In genomic region chr18:79682481-79682880, GRCh38 we compare ENCODE assay signal across 16 cellular contexts. TPM values are rescaled to one million over a fixed set of nuclear protein-coding genes. Genes with fewer than 3 reads are reported as not detected.
DNase-seq lines count a peak whose midpoint lies in the region; ATAC-seq, FAIRE-seq and TF ChIP-seq lines count a peak whose summit lies in the region.
"Had no signal": no experiment of that assay in that cellular context is flagged by ENCODE, and none has a peak within 500 bp of the region (broad histone marks: within the 10 kb centered on the region; RNA-seq: fewer than 3 reads in every experiment).

No MANE protein-coding gene starts in this region.

- TF ChIP-seq CTCF in NB4 (IDR thresholded peaks at IDR 0.05; ENCODE audit: low read depth, low read length) (no peak), chondrocyte (IDR thresholded peaks at IDR 0.05) (no peak), vagina (IDR thresholded peaks at IDR 0.05) (no peak)

- no peak overlapping the region for H4K12ac ChIP-seq in trophoblast cell (ENCODE audit: low read depth, low read length)

- H3K27ac ChIP-seq in trophoblast cell (ENCODE audit: low read depth, low read length), result no peak overlapping the region
- H3K27ac ChIP-seq in vagina, result no peak overlapping the region
- H3K27ac ChIP-seq: hepatocyte, KMS-11, SK-N-MC had no signal

- intact Hi-C loops in vagina (cut with DNase I), result no loop called here

- no peak overlapping the region for H3K9ac ChIP-seq in trophoblast cell (ENCODE audit: low read length)
- H3K9ac ChIP-seq: KMS-11 had no signal

- H3K4me1 ChIP-seq in trophoblast cell (ENCODE audit: control insufficient read depth in 1 of 2, insufficient read depth in 2 of 2, low read length in 2 of 2), result peaks cover 7 to 10% of the 10 kb centered on the region in 2 experiments
- H3K4me1 ChIP-seq in vagina, result peaks cover 35% of the 10 kb centered on the region

- no peak for FAIRE-seq in urothelium cell line (lab: Jason Lieb, UNC)
- FAIRE-seq: astrocyte had no signal

- H2AFZ ChIP-seq in trophoblast cell (ENCODE audit: insufficient read depth, low read length, poor library complexity), result no peak overlapping the region
- H2AFZ ChIP-seq: hepatocyte had no signal

- H2BK120ac ChIP-seq in trophoblast cell (ENCODE audit: insufficient read depth, low read length, poor library complexity), result no peak overlapping the region

- H3K79me1 ChIP-seq in trophoblast cell (ENCODE audit: low read length), result peaks cover 10% of the 10 kb centered on the region

- H3K27ac Mint-ChIP-seq in activated CD8-positive, alpha-beta memory T cell treated with anti-CD3 and anti-CD28 coated beads, Interleukin-2, amount 10 ng/mL, durations not matched to agents 7 days and 5 days, result peak overlapping the region; percentile 92
- H3K27ac Mint-ChIP-seq in chondrocyte (ENCODE audit: unreplicated experiment), result peak overlapping the region; percentile 1

- H2BK5ac ChIP-seq in trophoblast cell (ENCODE audit: low read depth, low read length, poor library complexity), result no peak overlapping the region

- H3K9me3 ChIP-seq in trophoblast cell (ENCODE audit: insufficient read depth, low read depth, low read length) (no peaks in the 10 kb centered on the region), vagina (no peaks in the 10 kb centered on the region)

- no peak overlapping the region for H4K8ac ChIP-seq in trophoblast cell (ENCODE audit: low read depth, low read length)

- no peak overlapping the region for H3K23ac ChIP-seq in trophoblast cell (ENCODE audit: low read length)

- no peak overlapping the region for H3K14ac ChIP-seq in trophoblast cell (ENCODE audit: low read length)

- peaks cover 37% of the 10 kb centered on the region for H3K79me2 ChIP-seq in trophoblast cell (ENCODE audit: control insufficient read depth, insufficient read depth, low read length, poor library complexity)

- CTCF ChIA-PET in activated CD8-positive, alpha-beta memory T cell treated with anti-CD3 and anti-CD28 coated beads, Interleukin-2, amount 10 ng/mL, durations not matched to agents 7 days and 5 days (lab: Charles Lee), result no interaction called here

- peak overlapping the region; percentile 53 for H3K4me3 Mint-ChIP-seq in activated CD8-positive, alpha-beta memory T cell treated with anti-CD3 and anti-CD28 coated beads, Interleukin-2, amount 10 ng/mL, durations not matched to agents 7 days and 5 days
- no peak overlapping the region for H3K4me3 Mint-ChIP-seq in chondrocyte (ENCODE audit: unreplicated experiment)

- no peaks in the 10 kb centered on the region for H3K27me3 Mint-ChIP-seq in activated CD8-positive, alpha-beta memory T cell treated with anti-CD3 and anti-CD28 coated beads, Interleukin-2, amount 10 ng/mL, durations not matched to agents 7 days and 5 days
- no peaks in the 10 kb centered on the region for H3K27me3 Mint-ChIP-seq in chondrocyte (ENCODE audit: low read depth)

- H3K4ac ChIP-seq in trophoblast cell (ENCODE audit: low read depth, low read length), result peak overlapping the region; percentile 96

- peak overlapping the region; percentile 88 for H3K4me3 ChIP-seq in NB4 (ENCODE audit: low read depth, low read length)
- H3K4me3 ChIP-seq in trophoblast cell (ENCODE audit: low read depth, low read length), result no peak overlapping the region
- H3K4me3 ChIP-seq in vagina, result no peak overlapping the region
- H3K4me3 ChIP-seq: hepatocyte, SK-N-MC had no signal

- H3K4me1 Mint-ChIP-seq in activated CD8-positive, alpha-beta memory T cell treated with anti-CD3 and anti-CD28 coated beads, Interleukin-2, amount 10 ng/mL, durations not matched to agents 7 days and 5 days, result peaks cover 70% of the 10 kb centered on the region
- peaks cover 41% of the 10 kb centered on the region for H3K4me1 Mint-ChIP-seq in chondrocyte (ENCODE audit: low read depth)

- no peak overlapping the region for H2BK12ac ChIP-seq in trophoblast cell (ENCODE audit: low read length)

- H3K27me3 ChIP-seq in trophoblast cell (ENCODE audit: insufficient read depth, low read length) (no peaks in the 10 kb centered on the region), vagina (no peaks in the 10 kb centered on the region)
- H3K27me3 ChIP-seq: hepatocyte had no signal

- H3K4me2 ChIP-seq in trophoblast cell (ENCODE audit: low read length), result no peak overlapping the region
- H3K4me2 ChIP-seq: hepatocyte, KMS-11 had no signal

- WGBS in trophoblast cell (ENCODE audit: extremely low coverage, insufficient coverage, insufficient read length), result no CpG with 5 or more reads among the region's 11 CpGs

- peaks cover 45% of the 10 kb centered on the region for H3K36me3 Mint-ChIP-seq in activated CD8-positive, alpha-beta memory T cell treated with anti-CD3 and anti-CD28 coated beads, Interleukin-2, amount 10 ng/mL, durations not matched to agents 7 days and 5 days
- H3K36me3 Mint-ChIP-seq in chondrocyte (ENCODE audit: low read depth), result no peaks in the 10 kb centered on the region

- H2AK5ac ChIP-seq in trophoblast cell (ENCODE audit: low read length), result no peak overlapping the region

- H3K36me3 ChIP-seq in trophoblast cell (ENCODE audit: control insufficient read depth in 1 of 2, insufficient read depth in 2 of 2, low read length in 2 of 2) (peaks cover 8 to 11% of the 10 kb centered on the region in 2 experiments), vagina (no peaks in the 10 kb centered on the region)

- H3K9me3 Mint-ChIP-seq in activated CD8-positive, alpha-beta memory T cell treated with anti-CD3 and anti-CD28 coated beads, Interleukin-2, amount 10 ng/mL, durations not matched to agents 7 days and 5 days (ENCODE audit: low read depth), result peaks cover 2% of the 10 kb centered on the region
- H3K9me3 Mint-ChIP-seq in chondrocyte (ENCODE audit: low read depth), result no peaks in the 10 kb centered on the region

- no peak overlapping the region for H4K91ac ChIP-seq in trophoblast cell (ENCODE audit: low read depth, low read length)

- DNase-seq in activated CD8-positive, alpha-beta memory T cell treated with anti-CD3 and anti-CD28 coated beads, Interleukin-2, amount 10 ng/mL, durations not matched to agents 7 days and 5 days, result no peak
- DNase-seq in activated CD8-positive, alpha-beta memory T cell treated with anti-CD3 and anti-CD28 coated beads, Interleukin-2, amount 50 U/mL, for 4 hours, result no peak
- DNase-seq in NB4 (ENCODE audit: low read depth), result no peak
- no peak for DNase-seq in chondrocyte (ENCODE audit: low spot score)
- no peak for DNase-seq in trophoblast cell
- DNase-seq in medulla oblongata (ENCODE audit: extremely low spot score), result no peak
- no peak for DNase-seq in urothelium cell line (ENCODE audit: low spot score)
- DNase-seq in vagina (ENCODE audit: extremely low spot score in 2 of 2), result no peak
- DNase-seq: Calu3, NCI-H1436, NCI-H446 treated with DMSO at 0.1 percent for 48 hours, retina had no signal

- ATAC-seq in activated CD8-positive, alpha-beta memory T cell treated with anti-CD3 and anti-CD28 coated beads, Interleukin-2, amount 10 ng/mL, durations not matched to agents 7 days and 5 days, result no peak

- TF ChIP-seq POLR2A in NB4 (IDR thresholded peaks at IDR 0.05; ENCODE audit: extremely low read depth, insufficient read length), result no peak
- TF ChIP-seq POLR2A in vagina (IDR thresholded peaks at IDR 0.05), result no peak

- no peak overlapping the region for H3K18ac ChIP-seq in trophoblast cell (ENCODE audit: low read length)

RNA-seq across cellular contexts. Expression of gene CTDP1, which starts 2.9 kb away (rescaled TPM):
- total RNA-seq in activated CD8-positive, alpha-beta memory T cell treated with anti-CD3 and anti-CD28 coated beads, Interleukin-2, amount 10 ng/mL, durations not matched to agents 7 days and 5 days, result 10 to 100 TPM; 38.4 to 39.7 TPM
- total RNA-seq in chondrocyte (20.0 to 21.0 TPM (median 20.9 TPM) in 3 replicates), vagina (23.3 TPM)
- 21.4 and 21.6 TPM in 2 replicates for polyA plus RNA-seq in trophoblast cell (2013)
